ENCODE assay signal across 8 cellular contexts in the genomic region with DNA sequence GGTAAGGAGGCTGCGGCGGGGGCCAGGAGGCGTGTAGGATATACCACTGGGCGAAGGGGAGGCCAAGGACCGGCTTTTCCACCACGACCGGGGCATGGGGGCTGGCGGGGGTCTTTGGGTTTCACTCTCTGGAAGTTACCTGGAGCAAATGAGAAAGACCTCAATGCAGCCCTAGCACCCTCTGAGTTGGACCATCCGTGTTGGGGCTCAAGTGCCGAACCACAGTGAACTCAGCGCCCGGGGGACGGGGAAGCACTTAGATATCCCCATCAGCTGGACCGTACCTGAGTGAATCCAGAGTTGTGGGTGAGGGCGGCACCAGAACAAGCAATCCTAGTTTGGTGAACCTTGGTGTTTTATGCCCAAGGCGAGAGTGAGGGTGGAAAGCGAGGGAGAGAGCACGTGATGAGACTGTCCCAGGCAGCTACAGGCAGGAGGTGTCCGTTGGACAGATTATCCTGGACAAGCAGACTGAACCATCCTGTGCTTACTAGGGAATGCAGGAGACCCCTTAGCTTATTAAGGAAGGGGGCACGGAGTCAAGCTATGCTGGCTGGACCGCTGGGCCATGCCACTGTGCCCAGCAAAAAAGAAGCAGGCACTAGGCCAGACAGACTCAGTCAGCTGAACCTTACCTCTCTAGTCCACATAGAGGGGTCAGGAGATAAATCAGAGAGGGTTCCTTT. TPM values are rescaled to one million over a fixed set of nuclear protein-coding genes. Genes with fewer than 3 reads are reported as not detected.
DNase-seq lines count a peak whose midpoint lies in the region; ATAC-seq, FAIRE-seq and TF ChIP-seq lines count a peak whose summit lies in the region.

No MANE protein-coding gene starts in this region.

- DNase-seq in HFFc6 (no peak), kidney glomerular epithelial cell (lab: John Stamatoyannopoulos, UW) (no peak), NCI-H1092 treated with DMSO at 0.1 percent for 48 hours (lab: John Stamatoyannopoulos, UW) (no peak), HTR-8/SVneo (ENCODE audit: insufficient read length, low spot score) (no peak)
- no peak for DNase-seq in activated T-helper 2 cell treated with anti-CD3 and anti-CD28 coated beads, Interferon-gamma antibody, Interleukin-2, Interleukin-4, amounts not matched to agents 10 μg/mL and 5 μg/mL and 100 μg/mL, durations not matched to agents 14 hours and 24 hours and 36 hours (ENCODE audit: low spot score)
- DNase-seq in stimulated activated effector memory CD8-positive, alpha-beta T cell treated with anti-CD3 and anti-CD28 coated beads, Interleukin-12 subunit alpha, Interleukin-12 subunit beta, amount 100 ng/mL, for 72 hours (ENCODE audit: low spot score in 2 of 2) = no peak

- H3K27me3 Mint-ChIP-seq in HFFc6 (ENCODE audit: insufficient read depth) = peaks cover 4% of the 10 kb centered on the region
- no peaks in the 10 kb centered on the region for H3K27me3 Mint-ChIP-seq in activated T-helper 2 cell treated with anti-CD3 and anti-CD28 coated beads, Interferon-gamma antibody, Interleukin-2, Interleukin-4, amounts not matched to agents 10 μg/mL and 5 μg/mL and 100 μg/mL, durations not matched to agents 14 hours and 24 hours and 36 hours (ENCODE audit: low read depth)

- peaks cover 32% of the 10 kb centered on the region for H3K4me1 Mint-ChIP-seq in HFFc6 (ENCODE audit: low read depth)
- peaks cover 25% of the 10 kb centered on the region for H3K4me1 Mint-ChIP-seq in activated T-helper 2 cell treated with anti-CD3 and anti-CD28 coated beads, Interferon-gamma antibody, Interleukin-2, Interleukin-4, amounts not matched to agents 10 μg/mL and 5 μg/mL and 100 μg/mL, durations not matched to agents 14 hours and 24 hours and 36 hours (ENCODE audit: low read depth)
- H3K4me1 Mint-ChIP-seq in stimulated activated effector memory CD8-positive, alpha-beta T cell treated with anti-CD3 and anti-CD28 coated beads, Interleukin-12 subunit alpha, Interleukin-12 subunit beta, amount 100 ng/mL, for 72 hours = peaks cover 35% of the 10 kb centered on the region

- H3K27ac Mint-ChIP-seq in HFFc6 = peak overlapping the region; percentile 94
- H3K27ac Mint-ChIP-seq in activated T-helper 2 cell treated with anti-CD3 and anti-CD28 coated beads, Interferon-gamma antibody, Interleukin-2, Interleukin-4, amounts not matched to agents 10 μg/mL and 5 μg/mL and 100 μg/mL, durations not matched to agents 14 hours and 24 hours and 36 hours = peak overlapping the region; percentile 78
- peak overlapping the region; percentile 100 for H3K27ac Mint-ChIP-seq in stimulated activated effector memory CD8-positive, alpha-beta T cell treated with anti-CD3 and anti-CD28 coated beads, Interleukin-12 subunit alpha, Interleukin-12 subunit beta, amount 100 ng/mL, for 72 hours

- H3K36me3 Mint-ChIP-seq in HFFc6 (ENCODE audit: low read depth) = peaks cover 18% of the 10 kb centered on the region
- peaks cover 29% of the 10 kb centered on the region for H3K36me3 Mint-ChIP-seq in activated T-helper 2 cell treated with anti-CD3 and anti-CD28 coated beads, Interferon-gamma antibody, Interleukin-2, Interleukin-4, amounts not matched to agents 10 μg/mL and 5 μg/mL and 100 μg/mL, durations not matched to agents 14 hours and 24 hours and 36 hours (ENCODE audit: low read depth)
- peaks cover 78% of the 10 kb centered on the region for H3K36me3 Mint-ChIP-seq in stimulated activated effector memory CD8-positive, alpha-beta T cell treated with anti-CD3 and anti-CD28 coated beads, Interleukin-12 subunit alpha, Interleukin-12 subunit beta, amount 100 ng/mL, for 72 hours

- H3K9me3 Mint-ChIP-seq in HFFc6 = no peaks in the 10 kb centered on the region
- no peaks in the 10 kb centered on the region for H3K9me3 Mint-ChIP-seq in activated T-helper 2 cell treated with anti-CD3 and anti-CD28 coated beads, Interferon-gamma antibody, Interleukin-2, Interleukin-4, amounts not matched to agents 10 μg/mL and 5 μg/mL and 100 μg/mL, durations not matched to agents 14 hours and 24 hours and 36 hours
- no peaks in the 10 kb centered on the region for H3K9me3 Mint-ChIP-seq in stimulated activated effector memory CD8-positive, alpha-beta T cell treated with anti-CD3 and anti-CD28 coated beads, Interleukin-12 subunit alpha, Interleukin-12 subunit beta, amount 100 ng/mL, for 72 hours

- intact Hi-C loops in activated T-helper 2 cell treated with anti-CD3 and anti-CD28 coated beads, Interferon-gamma antibody, Interleukin-2, Interleukin-4, amounts not matched to agents 10 μg/mL and 5 μg/mL and 100 μg/mL, durations not matched to agents 14 hours and 24 hours and 36 hours (cut with micrococcal nuclease) = loop anchor here (1.0 kb wide), 1 partner anchor 200 kb away; the partner anchor contains the start of gene CALR

- TF ChIP-seq CTCF in HFFc6 (IDR thresholded peaks at IDR 0.05) = no peak

- ATAC-seq in stimulated activated effector memory CD8-positive, alpha-beta T cell treated with anti-CD3 and anti-CD28 coated beads, Interleukin-12 subunit alpha, Interleukin-12 subunit beta, amount 100 ng/mL, for 72 hours = no peak
- no peak for ATAC-seq in GM21423 (IDR thresholded peaks at IDR 0.05; ENCODE audit: unreplicated experiment)

- peak overlapping the region; percentile 92 for H3K4me3 ChIP-seq in iPS-11a (ENCODE audit: low read depth, low read length)

- no peak for FAIRE-seq in HTR-8/SVneo (lab: Jason Lieb, UNC)

- peak overlapping the region; percentile 100 for H3K4me3 Mint-ChIP-seq in HFFc6
- peak overlapping the region; percentile 98 for H3K4me3 Mint-ChIP-seq in activated T-helper 2 cell treated with anti-CD3 and anti-CD28 coated beads, Interferon-gamma antibody, Interleukin-2, Interleukin-4, amounts not matched to agents 10 μg/mL and 5 μg/mL and 100 μg/mL, durations not matched to agents 14 hours and 24 hours and 36 hours (ENCODE audit: low read depth)
- peak overlapping the region; percentile 99 for H3K4me3 Mint-ChIP-seq in stimulated activated effector memory CD8-positive, alpha-beta T cell treated with anti-CD3 and anti-CD28 coated beads, Interleukin-12 subunit alpha, Interleukin-12 subunit beta, amount 100 ng/mL, for 72 hours

RNA-seq across cellular contexts. Expression of gene GET3, which starts 0.5 kb away (rescaled TPM):
- total RNA-seq in HFFc6 (2021; fragmentation: NEBNext Ultra II Directional; extraction: Animal tissue kit (Norgen Biotek cat#: 25700)) = 100 to 1,000 TPM in 5 of 6 experiments, 10 to 100 TPM in 1; 97.0 to 116 (median 107) TPM
- 62.7 and 62.8 TPM in 2 replicates for total RNA-seq in activated T-helper 2 cell treated with anti-CD3 and anti-CD28 coated beads, Interferon-gamma antibody, Interleukin-2, Interleukin-4, amounts not matched to agents 10 μg/mL and 5 μg/mL and 100 μg/mL, durations not matched to agents 14 hours and 24 hours and 36 hours

RNA-seq across cellular contexts. Expression of gene TRIR, which starts 3.3 kb away (rescaled TPM):
- 100 to 1,000 TPM; 147 to 189 (median 176) TPM for total RNA-seq in HFFc6 (2021; fragmentation: NEBNext Ultra II Directional; extraction: Animal tissue kit (Norgen Biotek cat#: 25700))
- total RNA-seq in activated T-helper 2 cell treated with anti-CD3 and anti-CD28 coated beads, Interferon-gamma antibody, Interleukin-2, Interleukin-4, amounts not matched to agents 10 μg/mL and 5 μg/mL and 100 μg/mL, durations not matched to agents 14 hours and 24 hours and 36 hours = 204 and 210 TPM in 2 replicates

RNA-seq across cellular contexts. Expression of gene BEST2, which starts 13.8 kb away (rescaled TPM):
- not detected for total RNA-seq in HFFc6 (2021; fragmentation: NEBNext Ultra II Directional; extraction: Animal tissue kit (Norgen Biotek cat#: 25700))
- 0.11 TPM in 1 of 2 replicates, not detected in the other for total RNA-seq in activated T-helper 2 cell treated with anti-CD3 and anti-CD28 coated beads, Interferon-gamma antibody, Interleukin-2, Interleukin-4, amounts not matched to agents 10 μg/mL and 5 μg/mL and 100 μg/mL, durations not matched to agents 14 hours and 24 hours and 36 hours

RNA-seq across cellular contexts. Expression of gene TNPO2, which starts 14.1 kb away (rescaled TPM):
- 10 to 100 TPM; 56.8 to 78.7 (median 66.0) TPM for total RNA-seq in HFFc6 (2021; fragmentation: NEBNext Ultra II Directional; extraction: Animal tissue kit (Norgen Biotek cat#: 25700))
- 109 and 112 TPM in 2 replicates for total RNA-seq in activated T-helper 2 cell treated with anti-CD3 and anti-CD28 coated beads, Interferon-gamma antibody, Interleukin-2, Interleukin-4, amounts not matched to agents 10 μg/mL and 5 μg/mL and 100 μg/mL, durations not matched to agents 14 hours and 24 hours and 36 hours

RNA-seq across cellular contexts. Expression of gene HOOK2, which starts 37.5 kb away (rescaled TPM):
- total RNA-seq in HFFc6 (2021; fragmentation: NEBNext Ultra II Directional; extraction: Animal tissue kit (Norgen Biotek cat#: 25700)) = 10 to 100 TPM; 10.5 to 13.8 (median 11.5) TPM
- total RNA-seq in activated T-helper 2 cell treated with anti-CD3 and anti-CD28 coated beads, Interferon-gamma antibody, Interleukin-2, Interleukin-4, amounts not matched to agents 10 μg/mL and 5 μg/mL and 100 μg/mL, durations not matched to agents 14 hours and 24 hours and 36 hours = 18.3 and 25.1 TPM in 2 replicates
